1 cellular context compared by ENCODE assay signal in genomic region chr14:92341791-92342190, GRCh38.
TF ChIP-seq lines count a peak whose summit lies in the region.

No MANE protein-coding gene starts in this region.

TF ChIP-seq in GM12878, 131 proteins besides CTCF, POLR2A, EP300 and RAD21 (continued from another document):
- TF ChIP-seq PAX5 (IDR thresholded peaks at IDR 0.05; ENCODE audit: borderline replicate concordance, low read depth, low read length) (no peak), ETV6 (conservative IDR thresholded peaks at IDR 0.05 in 1 of 2, IDR thresholded peaks at IDR 0.05 in 1 of 2; ENCODE audit: borderline replicate concordance in 1 of 2, low read depth in 1 of 2) (no peak), MEF2A (IDR thresholded peaks at IDR 0.05; ENCODE audit: insufficient read depth, low read depth, low read length) (no peak), USF2 (IDR thresholded peaks at IDR 0.05; ENCODE audit: borderline replicate concordance, low read depth, low read length) (no peak), KLF5 (IDR thresholded peaks at IDR 0.05; ENCODE audit: partially characterized antibody) (no peak), CEBPZ (IDR thresholded peaks at IDR 0.05; ENCODE audit: low read depth, low read length) (no peak), JUNB (IDR thresholded peaks at IDR 0.05) (peak; percentile 14; the same call in 1 of the 2 replicates), DPF2 (IDR thresholded peaks at IDR 0.05) (peak; percentile 44; the same call in 1 of the 2 replicates), CBX5 (IDR thresholded peaks at IDR 0.05; ENCODE audit: low read depth) (no peak), CHD1 (IDR thresholded peaks at IDR 0.05; ENCODE audit: low read depth, low read length) (no peak), MTA2 (IDR thresholded peaks at IDR 0.05; ENCODE audit: low read depth) (peak; percentile 23; the same call in 1 of the 2 replicates), STAT3 (IDR thresholded peaks at IDR 0.05; ENCODE audit: low read depth, low read length) (no peak), CUX1 (IDR thresholded peaks at IDR 0.05; ENCODE audit: insufficient replicate concordance, low read depth, low read length) (no peak), WRNIP1 (IDR thresholded peaks at IDR 0.05; ENCODE audit: borderline replicate concordance, low read depth, low read length) (no peak), ATF2 (IDR thresholded peaks at IDR 0.05; ENCODE audit: low read length) (peak; percentile 76), FOXK2 (IDR thresholded peaks at IDR 0.05) (no peak), NKRF (conservative IDR thresholded peaks at IDR 0.05) (no peak), TCF7 (IDR thresholded peaks at IDR 0.05; ENCODE audit: borderline replicate concordance) (peak; percentile 87), ZNF217 (IDR thresholded peaks at IDR 0.05) (no peak), CEBPB (IDR thresholded peaks at IDR 0.05; ENCODE audit: borderline replicate concordance in 1 of 2, low read depth in 2 of 2, low read length in 2 of 2) (no peak), EGR1 (IDR thresholded peaks at IDR 0.05; ENCODE audit: borderline replicate concordance in 1 of 2, low read depth in 2 of 2, low read length in 2 of 2) (0 out of 3 replicates have a peak, but pooled peaks of 1 of the 2 experiments have one; percentile 13), IKZF1 (conservative IDR thresholded peaks at IDR 0.05) (peak; percentile 73), SIX5 (IDR thresholded peaks at IDR 0.05; ENCODE audit: low read depth, low read length, severe bottlenecking) (no peak), BRCA1 (IDR thresholded peaks at IDR 0.05; ENCODE audit: low read depth, low read length) (no peak), RCOR1 (conservative IDR thresholded peaks at IDR 0.05; ENCODE audit: low read depth, low read length) (no peak), FOXM1 (IDR thresholded peaks at IDR 0.05; ENCODE audit: low read depth, low read length) (peak; percentile 57; the same call in 1 of the 2 replicates), ATF7 (IDR thresholded peaks at IDR 0.05; ENCODE audit: low read depth) (peak; percentile 13; the same call in 1 of the 2 replicates), BACH1 (IDR thresholded peaks at IDR 0.05; ENCODE audit: borderline replicate concordance) (no peak), SMC3 (IDR thresholded peaks at IDR 0.05; ENCODE audit: borderline replicate concordance, low read length) (no peak), NFIC (IDR thresholded peaks at IDR 0.05; ENCODE audit: low read depth, low read length) (peak; percentile 68; the same call in 1 of the 2 replicates), RUNX3 (IDR thresholded peaks at IDR 0.05; ENCODE audit: low read length) (peak; percentile 88), ZBTB33 (IDR thresholded peaks at IDR 0.05) (no peak), IKZF2 (IDR thresholded peaks at IDR 0.05) (peak; percentile 61 to 63; a peak in 3 of 4 replicates), BCL11A (IDR thresholded peaks at IDR 0.05; ENCODE audit: low read depth, low read length) (0 out of 2 replicates have a peak, but pooled peaks have one; percentile 53), E4F1 (IDR thresholded peaks at IDR 0.05; ENCODE audit: borderline replicate concordance, partially characterized antibody) (no peak), EED (IDR thresholded peaks at IDR 0.05; ENCODE audit: low read depth) (peak; percentile 39; the same call in 1 of the 2 replicates), HCFC1 (IDR thresholded peaks at IDR 0.05; ENCODE audit: low read length) (no peak)
